In genomic region chr3:40623567-40623966, GRCh38 we compare ENCODE assay signal across 1 cellular context.
TF ChIP-seq lines count a peak whose summit lies in the region.

No MANE protein-coding gene starts in this region.

TF ChIP-seq in GM23338, 12 proteins besides CTCF, POLR2A, EP300 and RAD21 (continued from another document):
- no peak for TF ChIP-seq ZNF462 (CRISPR knock-in tag; IDR thresholded peaks at IDR 0.05)
